In the genomic region with DNA sequence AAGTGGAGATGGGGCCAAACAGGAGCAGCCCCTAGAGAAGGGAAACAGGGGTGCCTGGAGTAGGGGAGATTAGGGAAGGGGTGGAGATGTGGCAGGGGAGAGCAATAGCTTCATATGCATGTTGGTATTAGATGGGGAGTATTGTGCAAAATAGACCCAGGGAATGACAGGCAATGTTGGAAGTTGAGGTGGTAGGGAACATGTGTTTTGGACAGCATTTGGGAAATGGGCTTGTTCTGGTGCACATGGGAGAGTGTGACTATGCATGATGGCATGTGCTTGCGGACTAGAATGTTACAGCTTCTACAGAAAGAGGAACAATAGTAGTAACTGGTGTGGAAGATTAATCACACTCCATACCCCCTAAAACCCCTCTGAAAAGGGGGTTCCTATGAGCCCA, we compare ENCODE assay signal across 26 cellular contexts. TPM values are rescaled to one million over a fixed set of nuclear protein-coding genes. Genes with fewer than 3 reads are reported as not detected.
"Had no signal": no experiment of that assay in that cellular context is flagged by ENCODE, and none has a peak within 500 bp of the region (broad histone marks: within the 10 kb centered on the region; RNA-seq: fewer than 3 reads in every experiment).

No MANE protein-coding gene starts in this region.

- H3K27ac Mint-ChIP-seq: IgD-negative memory B cell had no signal

- H3K9ac ChIP-seq: KMS-11 had no signal

- ATAC-seq: K562 had no signal

- H3K4me3 ChIP-seq: K562, SJSA1, SK-N-MC had no signal

- DNase-seq: Kasumi-1, MM.1S, MV-4-11, NCI-H1048, NCI-H1105, NCI-H1417, NCI-H146, NCI-H1694 treated with DMSO at 0.1 percent for 48 hours, NCI-H1930, NCI-H2081, NCI-H2107, NCI-H2227 treated with DMSO at 0.1 percent for 48 hours, NCI-H524, NCI-H526 treated with DMSO at 0.1 percent for 48 hours, NCI-H774, Right ventricle myocardium superior, RPMI8226, SIG-M5 had no signal

- H3K4me1 ChIP-seq: SJSA1 had no signal

- FAIRE-seq: K562, RCC 7860 had no signal

- H3K4me3 Mint-ChIP-seq: IgD-negative memory B cell had no signal

- H3K27ac ChIP-seq: KMS-11, SJSA1, SK-N-MC had no signal

- H3K4me2 ChIP-seq: KMS-11 had no signal

- H3K36me3 Mint-ChIP-seq: IgD-negative memory B cell had no signal

- H3K36me3 ChIP-seq: SJSA1 had no signal

- H3K9me3 ChIP-seq: SJSA1 had no signal

RNA-seq across cellular contexts. Expression of gene PAX2, which starts 10.4 kb away (rescaled TPM):
- total RNA-seq: HT1080, K562, NCI-H460, Right ventricle myocardium superior, SJSA1 had no signal
- polyA plus RNA-seq: IgD-negative memory B cell, K562 had no signal
